ENCODE assay signal across 1 cellular context in the genomic region with DNA sequence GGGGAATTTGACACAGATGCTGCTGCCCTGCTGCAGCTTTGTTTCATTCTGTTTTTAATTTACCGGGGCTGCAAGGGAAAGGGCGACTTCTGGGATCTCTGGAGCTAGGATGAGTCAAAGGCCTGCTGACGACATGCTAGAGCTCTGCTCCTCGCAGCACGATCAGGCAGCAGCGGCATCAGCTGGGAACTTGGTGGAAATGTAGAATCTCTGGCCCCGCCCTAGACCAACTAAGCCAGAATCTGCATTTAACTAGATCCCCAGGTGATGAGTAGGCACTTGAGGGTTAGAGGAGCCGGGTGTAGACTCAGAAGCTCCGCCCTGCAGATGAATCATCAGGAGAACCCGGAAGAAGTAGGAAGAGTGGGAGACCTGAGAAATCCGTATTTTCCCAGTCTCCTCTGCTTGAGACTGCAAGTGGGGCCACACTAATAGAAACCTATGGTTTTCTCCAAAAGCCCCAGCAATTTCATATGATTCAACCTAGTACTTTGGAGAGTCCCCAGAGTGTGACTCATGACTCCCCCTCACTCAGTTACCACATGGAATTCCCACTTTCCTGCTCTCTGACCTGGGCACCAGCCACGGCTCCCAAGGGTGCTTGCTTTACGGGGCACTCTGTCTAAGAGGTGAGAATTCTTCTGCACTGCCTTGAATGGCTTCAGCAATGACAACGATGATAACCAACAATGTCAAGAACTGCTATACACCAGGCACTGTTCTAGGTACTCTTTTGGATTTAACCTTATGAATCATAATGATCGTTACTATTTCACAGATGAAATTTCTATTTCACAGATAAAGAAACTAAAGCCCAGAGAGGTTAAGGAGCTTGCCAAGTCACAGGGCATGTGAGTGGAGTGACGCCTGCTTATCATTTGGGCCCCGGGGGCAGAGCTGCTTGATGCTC.
TF ChIP-seq lines count a peak whose summit lies in the region.

No MANE protein-coding gene starts in this region.

TF ChIP-seq in H1, 55 proteins besides CTCF, POLR2A, EP300 and RAD21:
- TF ChIP-seq CTBP2 (IDR thresholded peaks at IDR 0.05; ENCODE audit: borderline replicate concordance, insufficient read depth, insufficient read length, low read length) = no peak
- TF ChIP-seq GABPA (IDR thresholded peaks at IDR 0.05; ENCODE audit: borderline replicate concordance, insufficient read depth, low read length) = no peak
- TF ChIP-seq SP1 (IDR thresholded peaks at IDR 0.05; ENCODE audit: low read depth, low read length) = peak; percentile 67; the same call in 1 of the 2 replicates
- TF ChIP-seq MAFK (IDR thresholded peaks at IDR 0.05; ENCODE audit: low read depth, low read length) = peak; percentile 72; the same call in 1 of the 2 replicates
- TF ChIP-seq JUN (IDR thresholded peaks at IDR 0.05; ENCODE audit: low read depth, low read length) = no peak
- no peak for TF ChIP-seq PHF8 (conservative IDR thresholded peaks at IDR 0.05; ENCODE audit: low read depth, low read length)
- TF ChIP-seq RFX5 (IDR thresholded peaks at IDR 0.05; ENCODE audit: borderline replicate concordance, low read depth, low read length) = no peak
- no peak for TF ChIP-seq E2F6 (IDR thresholded peaks at IDR 0.05)
- peak in 1 of 2 experiments; percentile 56; a peak in 1 of 4 replicates for TF ChIP-seq SIN3A (conservative IDR thresholded peaks at IDR 0.05 in 1 of 2, IDR thresholded peaks at IDR 0.05 in 1 of 2; ENCODE audit: low read depth in 1 of 2, low read length in 2 of 2)
- TF ChIP-seq JUND (IDR thresholded peaks at IDR 0.05; ENCODE audit: low read length) = peak; percentile 82; the same call in 1 of the 2 replicates
- peak; percentile 70 for TF ChIP-seq ATF2 (IDR thresholded peaks at IDR 0.05; ENCODE audit: low read length)
- peak; percentile 61 for TF ChIP-seq TBP (IDR thresholded peaks at IDR 0.05; ENCODE audit: low read depth, low read length)
- no peak for TF ChIP-seq EZH2 (IDR thresholded peaks at IDR 0.05; ENCODE audit: low read depth, low read length, severe bottlenecking)
- TF ChIP-seq BACH1 (IDR thresholded peaks at IDR 0.05; ENCODE audit: low read length) = peak; percentile 52
- TF ChIP-seq TAF1 (IDR thresholded peaks at IDR 0.05; ENCODE audit: low read depth, low read length) = peak; percentile 54
- TF ChIP-seq BCL11A (IDR thresholded peaks at IDR 0.05; ENCODE audit: low read depth in 2 of 2, low read length in 2 of 2) = no peak
- 0 out of 2 replicates have a peak, but pooled peaks have one; percentile 50 for TF ChIP-seq SP4 (IDR thresholded peaks at IDR 0.05; ENCODE audit: low read length)
